21 cellular contexts compared by ENCODE assay signal in the genomic region with DNA sequence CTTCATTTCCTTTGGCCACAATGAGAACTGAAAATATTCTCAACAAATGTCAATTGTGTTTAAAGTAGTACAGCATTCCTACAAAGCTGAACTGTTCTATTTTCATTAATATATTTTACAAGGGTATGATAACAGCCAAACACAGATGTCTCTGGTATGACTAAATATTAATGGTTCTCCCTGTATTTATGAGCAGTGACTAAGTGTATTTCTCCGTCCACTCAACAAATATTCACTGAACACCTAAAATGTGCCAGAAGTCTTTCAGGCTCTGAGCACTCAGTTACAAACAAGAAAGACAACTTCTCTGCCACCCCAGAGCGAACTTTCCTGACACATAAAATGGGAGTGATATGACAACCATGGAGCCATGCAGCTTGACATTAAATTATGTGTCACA.
DNase-seq lines count a peak whose midpoint lies in the region; ATAC-seq and TF ChIP-seq lines count a peak whose summit lies in the region.
"Had no signal": no experiment of that assay in that cellular context is flagged by ENCODE, and none has a peak within 500 bp of the region (broad histone marks: within the 10 kb centered on the region; RNA-seq: fewer than 3 reads in every experiment).

No MANE protein-coding gene starts in this region.

- intact Hi-C loops in PC-3 (cut with micrococcal nuclease) (no loop called here), ovary (cut with DNase I) (no loop called here)

- H3K4me1 ChIP-seq in GM23248 (ENCODE audit: insufficient read depth), result peaks cover 16% of the 10 kb centered on the region
- H3K4me1 ChIP-seq in PC-3 (ENCODE audit: insufficient read depth, low read length), result peaks cover 26% of the 10 kb centered on the region
- H3K4me1 ChIP-seq in ovary (ENCODE audit: insufficient read depth), result no peaks in the 10 kb centered on the region
- H3K4me1 ChIP-seq: Peyer's patch, SJCRH30 had no signal

- peak; percentile 10 for DNase-seq in AG09309 (ENCODE audit: low read depth)
- peak; percentile 57 for DNase-seq in GM23248
- peak; percentile 85 for DNase-seq in PC-3
- peak; percentile 13 to 30 for DNase-seq in foreskin fibroblast
- DNase-seq in ovary, result no peak
- DNase-seq: 8988T, DMS53, H7, KG1, NCI-H1694, NCI-H2081, NCI-H2171, NCI-H345, NCI-H524, NCI-H774, Peyer's patch, SJCRH30, T-cell had no signal

- H3K36me3 ChIP-seq in GM23248 (ENCODE audit: low read depth) (peaks cover 5% of the 10 kb centered on the region; the same call in 1 of the 2 replicates), PC-3 (ENCODE audit: low read depth, low read length) (no peaks in the 10 kb centered on the region), ovary (no peaks in the 10 kb centered on the region)

- ATAC-seq in PC-3, result peak; percentile 98
- no peak for ATAC-seq in GM19455 (IDR thresholded peaks at IDR 0.05; ENCODE audit: unreplicated experiment)
- no peak for ATAC-seq in GM21723 (IDR thresholded peaks at IDR 0.05; ENCODE audit: unreplicated experiment)
- ATAC-seq: GM12878, T-cell had no signal

- no peak for TF ChIP-seq POLR2A in ovary (IDR thresholded peaks at IDR 0.05)

- in situ Hi-C loops in GM23248 (cut with MboI), result no loop called here

- H4K20me1 ChIP-seq in GM23248 (ENCODE audit: insufficient read depth) (no peaks in the 10 kb centered on the region), PC-3 (ENCODE audit: low read length) (no peaks in the 10 kb centered on the region)

- H3K9ac ChIP-seq in GM23248 (no peak overlapping the region), PC-3 (ENCODE audit: low read length) (no peak overlapping the region)

- H2AFZ ChIP-seq in GM23248 (no peak overlapping the region), PC-3 (ENCODE audit: low read length) (no peak overlapping the region)

- no peak for TF ChIP-seq CTCF in AG09309 (IDR thresholded peaks at IDR 0.05; ENCODE audit: control insufficient read depth, insufficient read depth, low read depth, low read length, missing control alignments)
- TF ChIP-seq CTCF in PC-3 (conservative IDR thresholded peaks at IDR 0.05; ENCODE audit: low read depth, low read length), result no peak
- no peak for TF ChIP-seq CTCF in foreskin fibroblast (IDR thresholded peaks at IDR 0.05; ENCODE audit: low read depth, low read length)
- no peak for TF ChIP-seq CTCF in ovary (IDR thresholded peaks at IDR 0.05)

- no peak for TF ChIP-seq EP300 in ovary (IDR thresholded peaks at IDR 0.05)

- POLR2A ChIA-PET in PC-3 (lab: Charles Lee; ENCODE audit: unreplicated experiment), result interaction anchor here (0.5 kb wide), 1 partner anchor 739 kb away, joined by 4 read pairs; no protein-coding TSS in a partner anchor

- CTCF ChIA-PET in PC-3 (lab: Charles Lee), result no interaction called here

- H3K9me2 ChIP-seq in GM23248 (ENCODE audit: insufficient read depth) (no peaks in the 10 kb centered on the region), PC-3 (replicated peaks; ENCODE audit: low read length) (no peaks in the 10 kb centered on the region)

- H3K9me3 ChIP-seq in GM23248 (ENCODE audit: low read depth), result no peaks in the 10 kb centered on the region
- no peaks in the 10 kb centered on the region for H3K9me3 ChIP-seq in PC-3 (ENCODE audit: low read length)
- no peaks in the 10 kb centered on the region for H3K9me3 ChIP-seq in ovary
- H3K9me3 ChIP-seq: Peyer's patch, SJCRH30 had no signal

- H3K4me2 ChIP-seq in GM23248 (ENCODE audit: unreplicated experiment) (peak overlapping the region; percentile 28), PC-3 (ENCODE audit: low read length) (peak overlapping the region; percentile 63)

- H3K79me2 ChIP-seq in GM23248 (ENCODE audit: insufficient read depth), result no peaks in the 10 kb centered on the region
- H3K79me2 ChIP-seq in PC-3 (ENCODE audit: low read length), result no peaks in the 10 kb centered on the region

- H3K4me3 ChIP-seq in AG09309 (ENCODE audit: control insufficient read depth, low read depth, low read length) (no peak overlapping the region), GM23248 (no peak overlapping the region), PC-3 (ENCODE audit: low read length) (0 out of 2 replicates have a peak overlapping the region, but pooled peaks have one; percentile 11), foreskin fibroblast (ENCODE audit: low read depth in 1 of 2, low read length in 2 of 2) (no peak overlapping the region), ovary (no peak overlapping the region)
- H3K4me3 ChIP-seq: GM12878, Peyer's patch, SJCRH30 had no signal

- H3K27ac ChIP-seq in GM23248, result 0 out of 2 replicates have a peak overlapping the region, but pooled peaks have one; percentile 6
- peak overlapping the region; percentile 72 for H3K27ac ChIP-seq in PC-3 (ENCODE audit: low read length)
- no peak overlapping the region for H3K27ac ChIP-seq in ovary
- H3K27ac ChIP-seq: Peyer's patch, SJCRH30 had no signal

- H3K27me3 ChIP-seq in GM23248 (replicated peaks; ENCODE audit: insufficient read depth), result no peaks in the 10 kb centered on the region
- no peaks in the 10 kb centered on the region for H3K27me3 ChIP-seq in PC-3 (ENCODE audit: low read length)
- H3K27me3 ChIP-seq in ovary, result no peaks in the 10 kb centered on the region
- H3K27me3 ChIP-seq: Peyer's patch, SJCRH30 had no signal

- no TSS peak for BruUV-seq in PC-3 (replicated peaks; lab: Mats Ljungman, UMichigan)

- peaks cover 18% of the 10 kb centered on the region for H3F3A ChIP-seq in GM23248 (ENCODE audit: insufficient read depth)
- peaks cover 4% of the 10 kb centered on the region for H3F3A ChIP-seq in PC-3 (ENCODE audit: low read length, unreplicated experiment)

- WGBS in GM23248 (ENCODE audit: low coverage in 1 of 2, low lambda C conversion rate in 2 of 2, missing lambda C conversion rate in 2 of 2), 2 experiments, result 30 to 32% methylated on average over 2 of the region's 2 CpGs
- WGBS in ovary, 3 donors, result 43 to 46% (median 44%) methylated on average over 2 of the region's 2 CpGs

Comparison
In these comparisons a context has a peak if more than half of its experiments do, and no peak if none do; other contexts are left out.
1. DNase-seq: peak in AG09309 (single experiment), GM23248 (single experiment), PC-3 (single experiment) and foreskin fibroblast (2 of 2); none in ovary (0 of 5).
2. H3K27ac ChIP-seq: peak in GM23248 (single experiment) and PC-3 (single experiment); none in ovary (0 of 2).